In the genomic region with DNA sequence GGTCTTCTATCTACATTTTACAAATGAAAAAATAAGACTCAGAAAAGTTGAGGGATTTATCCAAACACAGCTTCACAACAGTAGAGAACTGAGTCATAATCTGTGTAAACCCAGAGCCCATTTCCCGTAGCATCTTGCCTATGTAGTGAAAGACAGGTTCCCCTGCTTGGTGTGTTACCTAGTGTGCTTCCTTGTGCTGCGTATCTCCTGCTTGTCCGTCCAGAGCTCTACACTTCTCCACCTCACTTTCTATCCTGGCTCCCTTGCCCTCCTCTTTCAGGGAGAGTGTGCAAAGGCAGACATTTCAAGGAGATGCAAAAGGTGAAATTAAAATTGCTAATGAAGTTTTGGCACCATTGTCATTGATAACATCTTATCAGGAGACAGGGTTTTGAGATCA, we compare ENCODE assay signal across 29 cellular contexts. TPM values are rescaled to one million over a fixed set of nuclear protein-coding genes. Genes with fewer than 3 reads are reported as not detected.
DNase-seq lines count a peak whose midpoint lies in the region; ATAC-seq, FAIRE-seq and TF ChIP-seq lines count a peak whose summit lies in the region.
"Had no signal": no experiment of that assay in that cellular context is flagged by ENCODE, and none has a peak within 500 bp of the region (broad histone marks: within the 10 kb centered on the region; RNA-seq: fewer than 3 reads in every experiment).

No MANE protein-coding gene starts in this region.

- no peaks in the 10 kb centered on the region for H3K9me3 Mint-ChIP-seq in CD8-positive, alpha-beta T cell
- H3K9me3 Mint-ChIP-seq in endodermal cell = peaks cover 2% of the 10 kb centered on the region
- H3K9me3 Mint-ChIP-seq in nephron progenitor cell = peaks cover 9% of the 10 kb centered on the region
- H3K9me3 Mint-ChIP-seq: IgD-negative memory B cell; stimulated activated memory B cell treated with anti-CD40 and anti-IgM and Interleukin-4, amounts not matched to agents 10 μg/mL and 1 μg/mL and 100 μg/mL, for 72 hours had no signal

- POLR2A ChIA-PET in CD8-positive, alpha-beta T cell (lab: Charles Lee) = no interaction called here

- no peak for FAIRE-seq in D721Med (lab: Jason Lieb, UNC)
- FAIRE-seq: endothelial cell of umbilical vein, TTC549 had no signal

- H3K4me3 Mint-ChIP-seq in CD8-positive, alpha-beta T cell = no peak overlapping the region
- no peak overlapping the region for H3K4me3 Mint-ChIP-seq in endodermal cell
- H3K4me3 Mint-ChIP-seq in nephron progenitor cell = peak overlapping the region; percentile 21
- H3K4me3 Mint-ChIP-seq: stimulated activated memory B cell treated with anti-CD40 and anti-IgM and Interleukin-4, amounts not matched to agents 10 μg/mL and 1 μg/mL and 100 μg/mL, for 72 hours had no signal

- WGBS in endodermal cell (ENCODE audit: insufficient coverage in 1 of 2, insufficient read length in 1 of 2), 2 experiments = 50 to 63% methylated on average over 1 to 3 of the region's 3 CpGs
- WGBS in ovary, 3 donors = 72 to 88% (median 80%) methylated on average over 3 of the region's 3 CpGs

- no peak for TF ChIP-seq EP300 in ovary (IDR thresholded peaks at IDR 0.05)

- H3K4me1 Mint-ChIP-seq in CD8-positive, alpha-beta T cell (ENCODE audit: low read depth) = peaks cover 13% of the 10 kb centered on the region
- H3K4me1 Mint-ChIP-seq in endodermal cell (peaks cover 12% of the 10 kb centered on the region), nephron progenitor cell (peaks cover 14% of the 10 kb centered on the region)

- CTCF ChIA-PET in CD8-positive, alpha-beta T cell (lab: Charles Lee) = interaction anchor here (0.6 kb wide), 1 partner anchor 1733 kb away, joined by 4 read pairs; no protein-coding TSS in a partner anchor

- no peak for DNase-seq in CD8-positive, alpha-beta T cell
- DNase-seq in H7 (peak; percentile 22), endodermal cell (peak; percentile 57), nephron progenitor cell (no peak), D721Med (ENCODE audit: insufficient read length, low spot score) (no peak), ovary (no peak), OCI-M2 (lab: John Stamatoyannopoulos, UW; ENCODE audit: unreplicated experiment) (no peak)
- DNase-seq: activated CD4-positive, alpha-beta T cell treated with anti-CD3 and anti-CD28 coated beads for 1 hour; activated CD8-positive, alpha-beta T cell treated with anti-CD3 and anti-CD28 coated beads, Interleukin-2, amount 10 ng/mL, durations not matched to agents 7 days and 5 days; activated effector memory CD4-positive, alpha-beta T cell treated with anti-CD3 and anti-CD28 coated beads, Interleukin-2, amount 50 U/mL, for 16 hours; activated T-cell treated with anti-CD3 and anti-CD28 coated beads for 4 hours; cerebellar nuclear complex; DMS53; dorsolateral prefrontal cortex; GDM1; NCI-H1048; NCI-H2081; NCI-H345; sigmoid colon; stimulated activated CD4-positive, alpha-beta T cell treated with anti-CD3 and anti-CD28 coated beads, Interleukin-4, amount 100 ng/mL, for 4 hours had no signal

- TF ChIP-seq CTCF in CD8-positive, alpha-beta T cell (IDR thresholded peaks at IDR 0.05) = no peak
- TF ChIP-seq CTCF in endodermal cell (conservative IDR thresholded peaks at IDR 0.05) = no peak
- TF ChIP-seq CTCF in nephron progenitor cell (IDR thresholded peaks at IDR 0.05) = no peak
- no peak for TF ChIP-seq CTCF in D721Med (IDR thresholded peaks at IDR 0.05; ENCODE audit: insufficient read depth, missing control alignments)
- TF ChIP-seq CTCF in ovary (IDR thresholded peaks at IDR 0.05) = no peak

- H3K4me3 ChIP-seq in CD8-positive, alpha-beta T cell (ENCODE audit: low read depth, low read length) = no peak overlapping the region
- H3K4me3 ChIP-seq in H7 (ENCODE audit: insufficient read depth, low read depth, low read length) = no peak overlapping the region
- no peak overlapping the region for H3K4me3 ChIP-seq in endodermal cell (ENCODE audit: low read length)
- H3K4me3 ChIP-seq in ovary = no peak overlapping the region
- H3K4me3 ChIP-seq: HAP-1, lung, prostate gland, sigmoid colon had no signal

- H3K27me3 Mint-ChIP-seq in CD8-positive, alpha-beta T cell (ENCODE audit: low read depth) = no peaks in the 10 kb centered on the region
- peaks cover 28% of the 10 kb centered on the region for H3K27me3 Mint-ChIP-seq in endodermal cell (ENCODE audit: insufficient read depth)
- peaks cover 38% of the 10 kb centered on the region for H3K27me3 Mint-ChIP-seq in nephron progenitor cell (ENCODE audit: low read depth, poor library complexity)
- H3K27me3 Mint-ChIP-seq: IgD-negative memory B cell; stimulated activated memory B cell treated with anti-CD40 and anti-IgM and Interleukin-4, amounts not matched to agents 10 μg/mL and 1 μg/mL and 100 μg/mL, for 72 hours had no signal

- H3K27me3 ChIP-seq in CD8-positive, alpha-beta T cell (ENCODE audit: insufficient read depth, low read length) = no peaks in the 10 kb centered on the region
- H3K27me3 ChIP-seq in H7 (ENCODE audit: control insufficient read depth, insufficient read depth, low read length) = peaks cover 2% of the 10 kb centered on the region; the same call in 1 of the 2 replicates
- H3K27me3 ChIP-seq in endodermal cell (ENCODE audit: control insufficient read depth, insufficient read depth, low read length, poor library complexity, severe bottlenecking) = no peaks in the 10 kb centered on the region
- no peaks in the 10 kb centered on the region for H3K27me3 ChIP-seq in ovary
- H3K27me3 ChIP-seq: dorsolateral prefrontal cortex, sigmoid colon had no signal

- peaks cover 9% of the 10 kb centered on the region for H3K36me3 Mint-ChIP-seq in CD8-positive, alpha-beta T cell
- H3K36me3 Mint-ChIP-seq in endodermal cell (ENCODE audit: low read depth) (no peaks in the 10 kb centered on the region), nephron progenitor cell (ENCODE audit: low read depth) (no peaks in the 10 kb centered on the region)
- H3K36me3 Mint-ChIP-seq: IgD-negative memory B cell had no signal

- ATAC-seq in CD8-positive, alpha-beta T cell = no peak
- ATAC-seq: activated CD8-positive, alpha-beta T cell treated with anti-CD3 and anti-CD28 coated beads, Interleukin-2, amount 10 ng/mL, durations not matched to agents 7 days and 5 days; stimulated activated memory B cell treated with anti-CD40 and anti-IgM and Interleukin-4, amounts not matched to agents 10 μg/mL and 1 μg/mL and 100 μg/mL, for 72 hours had no signal

- H3K9me3 ChIP-seq in CD8-positive, alpha-beta T cell (ENCODE audit: low read length) = no peaks in the 10 kb centered on the region
- H3K9me3 ChIP-seq in endodermal cell (ENCODE audit: control insufficient read depth, low read length) (no peaks in the 10 kb centered on the region), ovary (no peaks in the 10 kb centered on the region)
- H3K9me3 ChIP-seq: HAP-1, neutrophil, prostate gland, sigmoid colon had no signal

- no peak overlapping the region for H3K27ac ChIP-seq in CD8-positive, alpha-beta T cell (ENCODE audit: low read depth, low read length)
- H3K27ac ChIP-seq in endodermal cell (ENCODE audit: low read depth, low read length) = no peak overlapping the region
- H3K27ac ChIP-seq in ovary = no peak overlapping the region
- H3K27ac ChIP-seq: neutrophil, prostate gland, RWPE1 had no signal

- no peaks in the 10 kb centered on the region for H3K36me3 ChIP-seq in CD8-positive, alpha-beta T cell (ENCODE audit: insufficient read depth, low read length)
- peaks cover 6% of the 10 kb centered on the region for H3K36me3 ChIP-seq in H7 (replicated peaks; ENCODE audit: control insufficient read depth, insufficient read depth, low read length)
- H3K36me3 ChIP-seq in endodermal cell (ENCODE audit: control insufficient read depth, insufficient read depth, low read length) = peaks cover 6% of the 10 kb centered on the region
- no peaks in the 10 kb centered on the region for H3K36me3 ChIP-seq in ovary
- H3K36me3 ChIP-seq: neutrophil, prostate gland had no signal

- intact Hi-C loops in CD8-positive, alpha-beta T cell (cut with DNase I, micrococcal nuclease) = loop anchor here (2.0 to 5.0 kb wide), 2 partner anchors 54 to 99 kb away; no protein-coding TSS in a partner anchor
- intact Hi-C loops in ovary (cut with DNase I) = no loop called here

- TF ChIP-seq POLR2A in ovary (IDR thresholded peaks at IDR 0.05) = no peak

- peaks cover 12% of the 10 kb centered on the region for H3K4me1 ChIP-seq in CD8-positive, alpha-beta T cell (ENCODE audit: insufficient read depth, low read length)
- H3K4me1 ChIP-seq in endodermal cell (ENCODE audit: control insufficient read depth, insufficient read depth, low read length) (no peaks in the 10 kb centered on the region), ovary (ENCODE audit: insufficient read depth) (peaks cover 3% of the 10 kb centered on the region)
- H3K4me1 ChIP-seq: prostate gland had no signal

- H3K27ac Mint-ChIP-seq in CD8-positive, alpha-beta T cell = peak overlapping the region; percentile 66
- H3K27ac Mint-ChIP-seq in endodermal cell = no peak overlapping the region
- no peak overlapping the region for H3K27ac Mint-ChIP-seq in nephron progenitor cell

- H3K9ac ChIP-seq in endodermal cell (ENCODE audit: extremely low read depth, low read length, poor library complexity, severe bottlenecking) = no peak overlapping the region

RNA-seq across cellular contexts. Expression of gene ASNS, which starts 1.4 kb away (rescaled TPM):
- 10 to 100 TPM; 11.1 to 13.6 TPM for total RNA-seq in CD8-positive, alpha-beta T cell
- 97.3 and 114 TPM in 2 replicates for total RNA-seq in H7 (2014; rRNA removed; shearing (Covaris generic))
- total RNA-seq in endodermal cell = 10 to 100 TPM; 23.5 to 34.4 TPM
- 115 TPM for polyA plus RNA-seq in endodermal cell (2013, experiment 1 of 2)
- polyA plus RNA-seq in endodermal cell (2013, experiment 2 of 2) = 57.6 TPM
- 100 to 1,000 TPM in 1 of 7 donors, 10 to 100 TPM in 4, 1 to 10 TPM in 2; 7.5 to 216 (median 13.5) TPM for total RNA-seq in ovary
- 10 to 100 TPM; 13.3 to 24.8 TPM for polyA plus RNA-seq in ovary

Comparison
In these comparisons a context has a peak if more than half of its experiments do, and no peak if none do; other contexts are left out.
1. DNase-seq: peak in H7 (single experiment) and endodermal cell (single experiment); none in CD8-positive, alpha-beta T cell (0 of 7), nephron progenitor cell (single experiment), D721Med (single experiment), ovary (0 of 5) and OCI-M2 (single experiment).
2. intact Hi-C loops: an anchor here in CD8-positive, alpha-beta T cell (2.0 to 5.0 kb wide); none called in ovary.